ENCODE assay signal across 16 cellular contexts in genomic region chr6:79694156-79694555, GRCh38.
"Had no signal": no experiment of that assay in that cellular context is flagged by ENCODE, and none has a peak within 500 bp of the region (broad histone marks: within the 10 kb centered on the region; RNA-seq: fewer than 3 reads in every experiment).

No MANE protein-coding gene starts in this region.

- H3K4me3 ChIP-seq: esophagus muscularis mucosa, smooth muscle cell, transverse colon had no signal

- FAIRE-seq: colon, frontal cortex, keratinocyte had no signal

- H3K9me3 ChIP-seq: esophagus muscularis mucosa, transverse colon had no signal

- H3K27ac ChIP-seq: epithelial cell of prostate, esophagus muscularis mucosa, transverse colon had no signal

- H3K4me1 ChIP-seq: transverse colon had no signal

- ATAC-seq: effector memory CD8-positive, alpha-beta T cell; naive thymus-derived CD4-positive, alpha-beta T cell had no signal

- H3K4me2 ChIP-seq: smooth muscle cell had no signal

- H3K27me3 ChIP-seq: esophagus muscularis mucosa, transverse colon had no signal

- DNase-seq: cerebellar nuclear complex; effector memory CD8-positive, alpha-beta T cell; left cardiac atrium; mammary epithelial cell; naive thymus-derived CD4-positive, alpha-beta T cell; nephron progenitor cell; posterior cingulate gyrus; stimulated activated CD4-positive, alpha-beta T cell treated with anti-CD3 and anti-CD28 coated beads, Interleukin-2, amount 100 ng/mL, for 48 hours; stimulated activated naive CD4-positive, alpha-beta T cell treated with Interleukin-2 at 50 U/mL for 16 hours; transverse colon had no signal
